In genomic region chr6:5671162-5671561, GRCh38 we compare ENCODE assay signal across 8 cellular contexts.
DNase-seq lines count a peak whose midpoint lies in the region.

No MANE protein-coding gene starts in this region.

- no peaks in the 10 kb centered on the region for H3K79me1 ChIP-seq in neuronal stem cell (ENCODE audit: low read depth, low read length)

- no peak overlapping the region for H2BK15ac ChIP-seq in neuronal stem cell (ENCODE audit: low read length)

- no peak overlapping the region for H3K4ac ChIP-seq in neuronal stem cell (ENCODE audit: low read length)

- H3K18ac ChIP-seq in neuronal stem cell (ENCODE audit: low read length): peak overlapping the region; percentile 14

- H3K36me3 Mint-ChIP-seq in activated T-cell treated with anti-CD3 and anti-CD28 coated beads, Interleukin-2, amount 50 U/mL, for 24 hours (ENCODE audit: low read depth): peaks cover 9% of the 10 kb centered on the region
- H3K36me3 Mint-ChIP-seq in dendritic cell treated with granulocyte-macrophage colony-stimulating factor and Interleukin-4, amounts not matched to agents 40 ng/mL and 50 ng/mL, for 4 days (ENCODE audit: low read depth): peaks cover 13% of the 10 kb centered on the region

- no peaks in the 10 kb centered on the region for H3K27me3 ChIP-seq in neuronal stem cell (ENCODE audit: control insufficient read depth in 3 of 3, insufficient read depth in 3 of 3, low read depth in 1 of 3, low read length in 3 of 3)

- H3K4me1 Mint-ChIP-seq in activated T-cell treated with anti-CD3 and anti-CD28 coated beads, Interleukin-2, amount 50 U/mL, for 24 hours (ENCODE audit: low read depth): peaks cover 54% of the 10 kb centered on the region
- H3K4me1 Mint-ChIP-seq in dendritic cell treated with granulocyte-macrophage colony-stimulating factor and Interleukin-4, amounts not matched to agents 40 ng/mL and 50 ng/mL, for 4 days (ENCODE audit: low read depth): peaks cover 44% of the 10 kb centered on the region

- H2AK5ac ChIP-seq in neuronal stem cell (ENCODE audit: low read depth, low read length): no peak overlapping the region

- H3K27ac ChIP-seq in neuronal stem cell (replicated peaks; ENCODE audit: low read length): no peak overlapping the region

- H3K36me3 ChIP-seq in neuronal stem cell (replicated peaks in 1 of 2; ENCODE audit: control insufficient read depth in 2 of 2, insufficient read depth in 2 of 2, low read length in 2 of 2): no peaks in the 10 kb centered on the region

- H3K4me3 Mint-ChIP-seq in activated T-cell treated with anti-CD3 and anti-CD28 coated beads, Interleukin-2, amount 50 U/mL, for 24 hours: peak overlapping the region; percentile 4
- H3K4me3 Mint-ChIP-seq in dendritic cell treated with granulocyte-macrophage colony-stimulating factor and Interleukin-4, amounts not matched to agents 40 ng/mL and 50 ng/mL, for 4 days: no peak overlapping the region

- no peak overlapping the region for H4K8ac ChIP-seq in neuronal stem cell (ENCODE audit: low read depth, low read length)

- H2BK5ac ChIP-seq in neuronal stem cell (ENCODE audit: low read length): no peak overlapping the region

- no peaks in the 10 kb centered on the region for H3K9me3 Mint-ChIP-seq in activated T-cell treated with anti-CD3 and anti-CD28 coated beads, Interleukin-2, amount 50 U/mL, for 24 hours
- no peaks in the 10 kb centered on the region for H3K9me3 Mint-ChIP-seq in dendritic cell treated with granulocyte-macrophage colony-stimulating factor and Interleukin-4, amounts not matched to agents 40 ng/mL and 50 ng/mL, for 4 days

- no peak for DNase-seq in activated T-cell treated with anti-CD3 and anti-CD28 coated beads, Interleukin-2, amount 50 U/mL, for 24 hours
- DNase-seq in activated T-cell treated with anti-CD3 and anti-CD28 coated beads, Interleukin-2, amount 50 U/mL, for 1 hour: no peak
- peak; percentile 27 for DNase-seq in NCI-H774 (lab: John Stamatoyannopoulos, UW)
- no peak for DNase-seq in neuronal stem cell (ENCODE audit: low spot score)
- no peak for DNase-seq in COLO829 (ENCODE audit: low spot score)
- no peak for DNase-seq in NCI-H345 treated with DMSO at 0.1 percent for 48 hours (lab: John Stamatoyannopoulos, UW; ENCODE audit: unreplicated experiment)
- DNase-seq in NCI-H526 (lab: John Stamatoyannopoulos, UW): no peak

- H3K9me3 ChIP-seq in neuronal stem cell (replicated peaks in 1 of 2; ENCODE audit: control insufficient read depth in 2 of 2, insufficient read depth in 1 of 2, low read depth in 1 of 2, low read length in 2 of 2): no peaks in the 10 kb centered on the region

- H3K4me3 ChIP-seq in neuronal stem cell (ENCODE audit: low read length in 2 of 2): no peak overlapping the region

- no peak overlapping the region for H3K9ac ChIP-seq in neuronal stem cell (ENCODE audit: low read depth, low read length, poor library complexity)

- no CpG with 5 or more reads among the region's 5 CpGs for WGBS in neuronal stem cell (ENCODE audit: extremely low coverage in 2 of 2, insufficient read length in 2 of 2, insufficient replicate concordance in 1 of 2), 2 donors

- H4K91ac ChIP-seq in neuronal stem cell (ENCODE audit: low read depth, low read length, poor library complexity): no peak overlapping the region

- no peak overlapping the region for H3K14ac ChIP-seq in neuronal stem cell (ENCODE audit: low read length)

- no peak overlapping the region for H3K23ac ChIP-seq in neuronal stem cell (ENCODE audit: low read depth, low read length, poor library complexity)

- H3K27me3 Mint-ChIP-seq in activated T-cell treated with anti-CD3 and anti-CD28 coated beads, Interleukin-2, amount 50 U/mL, for 24 hours: no peaks in the 10 kb centered on the region
- H3K27me3 Mint-ChIP-seq in dendritic cell treated with granulocyte-macrophage colony-stimulating factor and Interleukin-4, amounts not matched to agents 40 ng/mL and 50 ng/mL, for 4 days: no peaks in the 10 kb centered on the region

- peak overlapping the region; percentile 80 for H3K27ac Mint-ChIP-seq in activated T-cell treated with anti-CD3 and anti-CD28 coated beads, Interleukin-2, amount 50 U/mL, for 24 hours
- peak overlapping the region; percentile 91 for H3K27ac Mint-ChIP-seq in dendritic cell treated with granulocyte-macrophage colony-stimulating factor and Interleukin-4, amounts not matched to agents 40 ng/mL and 50 ng/mL, for 4 days

- no peak overlapping the region for H2BK12ac ChIP-seq in neuronal stem cell (ENCODE audit: low read length)

- intact Hi-C loops in dendritic cell treated with granulocyte-macrophage colony-stimulating factor and Interleukin-4, amounts not matched to agents 40 ng/mL and 50 ng/mL, for 4 days (cut with micrococcal nuclease): loop anchor here (1.0 to 10.0 kb wide), 3 partner anchors 13 to 324 kb away; no protein-coding TSS in a partner anchor

- peaks cover 5 to 9% of the 10 kb centered on the region in 2 donors for H3K4me1 ChIP-seq in neuronal stem cell (ENCODE audit: control insufficient read depth in 2 of 2, insufficient read depth in 1 of 2, low read depth in 1 of 2, low read length in 2 of 2)

- no peak overlapping the region for H2BK120ac ChIP-seq in neuronal stem cell (ENCODE audit: low read depth, low read length)

- H3K4me2 ChIP-seq in neuronal stem cell (ENCODE audit: insufficient read depth, low read length, poor library complexity, severe bottlenecking): no peak overlapping the region

- H2AFZ ChIP-seq in neuronal stem cell (ENCODE audit: low read length): no peak overlapping the region
